In the genomic region with DNA sequence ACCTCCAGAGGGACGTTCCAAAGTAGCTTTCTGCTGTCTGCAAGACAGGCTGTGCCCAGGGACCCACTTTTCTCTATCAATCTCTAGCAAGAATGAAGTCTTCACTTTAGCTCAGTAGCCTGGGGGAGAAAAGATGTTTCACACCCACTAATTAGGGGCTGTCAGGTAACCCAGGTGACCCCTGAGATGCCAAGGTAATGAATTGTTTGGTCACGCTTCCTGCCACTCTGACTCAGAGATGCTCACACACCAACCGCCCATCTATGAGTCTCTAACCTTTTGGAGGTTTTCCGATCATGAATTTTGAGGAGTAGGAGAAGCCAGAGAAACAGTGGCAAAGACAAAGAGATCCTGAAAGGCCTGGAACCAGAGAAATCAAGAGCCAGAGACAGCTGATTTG, we compare ENCODE assay signal across 18 cellular contexts.
DNase-seq lines count a peak whose midpoint lies in the region; ATAC-seq and TF ChIP-seq lines count a peak whose summit lies in the region.
"Had no signal": no experiment of that assay in that cellular context is flagged by ENCODE, and none has a peak within 500 bp of the region (broad histone marks: within the 10 kb centered on the region; RNA-seq: fewer than 3 reads in every experiment).

No MANE protein-coding gene starts in this region.

- no peaks in the 10 kb centered on the region for H3K9me3 ChIP-seq in fibroblast of lung (ENCODE audit: control insufficient read depth, insufficient read depth, low read depth, low read length)
- no peaks in the 10 kb centered on the region for H3K9me3 ChIP-seq in smooth muscle cell (replicated peaks; ENCODE audit: low read depth)
- H3K9me3 ChIP-seq in right lobe of liver: no peaks in the 10 kb centered on the region
- H3K9me3 ChIP-seq: gastroesophageal sphincter, suprapubic skin had no signal

- intact Hi-C loops in right lobe of liver (cut with DNase I): no loop called here

- H3K4me1 ChIP-seq in fibroblast of lung (ENCODE audit: control insufficient read depth, extremely low read depth, insufficient read depth, low read length): no peaks in the 10 kb centered on the region
- H3K4me1 ChIP-seq in smooth muscle cell (ENCODE audit: low read depth): no peaks in the 10 kb centered on the region
- peaks cover 0 to 4% (median 0%) of the 10 kb centered on the region in 4 donors for H3K4me1 ChIP-seq in right lobe of liver
- H3K4me1 ChIP-seq: suprapubic skin had no signal

- H3F3A ChIP-seq in smooth muscle cell (ENCODE audit: low read depth): no peaks in the 10 kb centered on the region

- H3K4me2 ChIP-seq in fibroblast of lung (ENCODE audit: extremely low read depth, insufficient read depth, low read length): peak overlapping the region; percentile 13
- no peak overlapping the region for H3K4me2 ChIP-seq in smooth muscle cell

- H3K79me2 ChIP-seq in fibroblast of lung (ENCODE audit: control insufficient read depth, insufficient read depth, low read length) (no peaks in the 10 kb centered on the region), smooth muscle cell (ENCODE audit: low read depth) (no peaks in the 10 kb centered on the region)

- DNase-seq in HPDE6-E6E7 (ENCODE audit: extremely low spot score): peak; percentile 69
- peak; percentile 91 for DNase-seq in RWPE1 (ENCODE audit: low spot score)
- peak; percentile 9 to 76 for DNase-seq in fibroblast of lung (ENCODE audit: low read depth in 2 of 2)
- DNase-seq in smooth muscle cell (lab: John Stamatoyannopoulos, UW; ENCODE audit: unreplicated experiment): no peak
- DNase-seq in activated CD8-positive, alpha-beta memory T cell treated with anti-CD3 and anti-CD28 coated beads, Interleukin-2, amount 50 U/mL, for 48 hours: no peak
- DNase-seq in right lobe of liver: no peak
- DNase-seq: activated CD4-positive, alpha-beta T cell treated with anti-CD3 and anti-CD28 coated beads, Interleukin-2, amount 10 ng/mL, durations not matched to agents 24 days and 14 days; activated T-cell treated with anti-CD3 and anti-CD28 coated beads, Interleukin-2, amount 50 U/mL, for 1 hour; central memory CD4-positive, alpha-beta T cell; DMS153; NCI-H1105 treated with DMSO at 0.1 percent for 48 hours; retina; SIG-M5; stimulated activated CD4-positive, alpha-beta T cell treated with anti-CD3 and anti-CD28 coated beads, Interleukin-4, amount 100 ng/mL, for 1 hour; stimulated activated CD8-positive, alpha-beta memory T cell treated with anti-CD3 and anti-CD28 coated beads, Interleukin-4, amount 100 ng/mL, for 48 hours had no signal

- H3K9ac ChIP-seq in fibroblast of lung (ENCODE audit: insufficient read depth, low read length) (no peak overlapping the region), smooth muscle cell (ENCODE audit: low read depth) (no peak overlapping the region)

- TF ChIP-seq CTCF in RWPE1 (conservative IDR thresholded peaks at IDR 0.05; ENCODE audit: low read depth) (no peak), fibroblast of lung (conservative IDR thresholded peaks at IDR 0.05 in 1 of 2, IDR thresholded peaks at IDR 0.05 in 1 of 2; ENCODE audit: low read depth in 1 of 2, low read length in 2 of 2) (no peak), smooth muscle cell (IDR thresholded peaks at IDR 0.05; ENCODE audit: borderline replicate concordance, insufficient read depth, poor library complexity, severe bottlenecking) (no peak), right lobe of liver (IDR thresholded peaks at IDR 0.05) (no peak)

- no peak overlapping the region for H3K4me3 ChIP-seq in fibroblast of lung (replicated peaks in 1 of 4; ENCODE audit: control extremely low read depth in 1 of 4, insufficient read depth in 1 of 4, low read depth in 3 of 4, low read length in 4 of 4)
- H3K4me3 ChIP-seq in smooth muscle cell: no peak overlapping the region
- no peak overlapping the region for H3K4me3 ChIP-seq in right lobe of liver
- H3K4me3 ChIP-seq: gastroesophageal sphincter, suprapubic skin had no signal

- H3K27me3 ChIP-seq in fibroblast of lung (ENCODE audit: control insufficient read depth, insufficient read depth, low read length): no peaks in the 10 kb centered on the region
- H3K27me3 ChIP-seq in smooth muscle cell (ENCODE audit: low read depth): no peaks in the 10 kb centered on the region
- H3K27me3 ChIP-seq in right lobe of liver: no peaks in the 10 kb centered on the region
- H3K27me3 ChIP-seq: gastroesophageal sphincter, suprapubic skin had no signal

- H3K27ac ChIP-seq in RWPE1 (peak overlapping the region; percentile 16; the same call in 1 of the 2 replicates), fibroblast of lung (ENCODE audit: insufficient read depth, low read length) (no peak overlapping the region), smooth muscle cell (ENCODE audit: low read depth) (peak overlapping the region; percentile 26), right lobe of liver (no peak overlapping the region)
- H3K27ac ChIP-seq: gastroesophageal sphincter, suprapubic skin had no signal

- WGBS in smooth muscle cell (ENCODE audit: low lambda C conversion rate): 71% methylated on average over 4 of the region's 4 CpGs
- 76% methylated on average over 3 of the region's 4 CpGs for whole genome bisulfite sequencing in right lobe of liver (ENCODE audit: insufficient coverage, low coverage, low lambda C conversion rate, missing lambda C conversion rate)

- ATAC-seq in HG03565 (IDR thresholded peaks at IDR 0.05; ENCODE audit: unreplicated experiment): no peak
- no peak for ATAC-seq in right lobe of liver
- ATAC-seq: gastroesophageal sphincter had no signal

- TF ChIP-seq POLR2A in right lobe of liver (IDR thresholded peaks at IDR 0.05): no peak

- H2AFZ ChIP-seq in fibroblast of lung (ENCODE audit: low read length): no peak overlapping the region
- H2AFZ ChIP-seq in smooth muscle cell (ENCODE audit: low read depth): no peak overlapping the region

- H4K20me1 ChIP-seq in fibroblast of lung (ENCODE audit: control insufficient read depth, extremely low read depth, insufficient read depth, low read length) (no peaks in the 10 kb centered on the region), smooth muscle cell (ENCODE audit: low read depth) (no peaks in the 10 kb centered on the region)

- CTCF ChIA-PET in RWPE1 (lab: Yijun Ruan, JAX): interaction anchor here (0.7 kb wide), 1 partner anchor 1023 kb away, joined by 3 read pairs; no protein-coding TSS in a partner anchor

- POLR2A ChIA-PET in RWPE1 (lab: Yijun Ruan, JAX; ENCODE audit: low non-redundant PET): interaction anchor here (0.6 to 1.3 kb wide), 2 partner anchors 221 to 307 kb away, joined by 3 to 5 read pairs; a partner anchor contains a TSS

- H3K36me3 ChIP-seq in fibroblast of lung (ENCODE audit: control insufficient read depth, insufficient read depth, low read length): no peaks in the 10 kb centered on the region
- no peaks in the 10 kb centered on the region for H3K36me3 ChIP-seq in smooth muscle cell (ENCODE audit: low read depth)
- no peaks in the 10 kb centered on the region for H3K36me3 ChIP-seq in right lobe of liver
- H3K36me3 ChIP-seq: gastroesophageal sphincter, suprapubic skin had no signal

Comparison
In these comparisons a context has a peak if more than half of its experiments do, and no peak if none do; other contexts are left out.
1. DNase-seq: peak in HPDE6-E6E7 (single experiment), RWPE1 (single experiment) and fibroblast of lung (2 of 2); none in smooth muscle cell (single experiment), activated CD8-positive, alpha-beta memory T cell treated with anti-CD3 and anti-CD28 coated beads, Interleukin-2, amount 50 U/mL, for 48 hours (single experiment) and right lobe of liver (0 of 3).
2. H3K27ac ChIP-seq: peak in RWPE1 (single experiment) and smooth muscle cell (single experiment); none in fibroblast of lung (single experiment) and right lobe of liver (0 of 3).